Comparison of ENCODE assay signal across 1 cellular context in genomic region chr6:66930559-66931290, GRCh38.
TF ChIP-seq lines count a peak whose summit lies in the region.

No MANE protein-coding gene starts in this region.

TF ChIP-seq in SK-N-SH, 30 proteins besides CTCF, POLR2A, EP300 and RAD21 (continued from another document):
- TF ChIP-seq, protein P1, sequence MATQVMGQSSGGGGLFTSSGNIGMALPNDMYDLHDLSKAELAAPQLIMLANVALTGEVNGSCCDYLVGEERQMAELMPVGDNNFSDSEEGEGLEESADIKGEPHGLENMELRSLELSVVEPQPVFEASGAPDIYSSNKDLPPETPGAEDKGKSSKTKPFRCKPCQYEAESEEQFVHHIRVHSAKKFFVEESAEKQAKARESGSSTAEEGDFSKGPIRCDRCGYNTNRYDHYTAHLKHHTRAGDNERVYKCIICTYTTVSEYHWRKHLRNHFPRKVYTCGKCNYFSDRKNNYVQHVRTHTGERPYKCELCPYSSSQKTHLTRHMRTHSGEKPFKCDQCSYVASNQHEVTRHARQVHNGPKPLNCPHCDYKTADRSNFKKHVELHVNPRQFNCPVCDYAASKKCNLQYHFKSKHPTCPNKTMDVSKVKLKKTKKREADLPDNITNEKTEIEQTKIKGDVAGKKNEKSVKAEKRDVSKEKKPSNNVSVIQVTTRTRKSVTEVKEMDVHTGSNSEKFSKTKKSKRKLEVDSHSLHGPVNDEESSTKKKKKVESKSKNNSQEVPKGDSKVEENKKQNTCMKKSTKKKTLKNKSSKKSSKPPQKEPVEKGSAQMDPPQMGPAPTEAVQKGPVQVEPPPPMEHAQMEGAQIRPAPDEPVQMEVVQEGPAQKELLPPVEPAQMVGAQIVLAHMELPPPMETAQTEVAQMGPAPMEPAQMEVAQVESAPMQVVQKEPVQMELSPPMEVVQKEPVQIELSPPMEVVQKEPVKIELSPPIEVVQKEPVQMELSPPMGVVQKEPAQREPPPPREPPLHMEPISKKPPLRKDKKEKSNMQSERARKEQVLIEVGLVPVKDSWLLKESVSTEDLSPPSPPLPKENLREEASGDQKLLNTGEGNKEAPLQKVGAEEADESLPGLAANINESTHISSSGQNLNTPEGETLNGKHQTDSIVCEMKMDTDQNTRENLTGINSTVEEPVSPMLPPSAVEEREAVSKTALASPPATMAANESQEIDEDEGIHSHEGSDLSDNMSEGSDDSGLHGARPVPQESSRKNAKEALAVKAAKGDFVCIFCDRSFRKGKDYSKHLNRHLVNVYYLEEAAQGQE (IDR thresholded peaks at IDR 0.05; ENCODE audit: low read depth, low read length): no peak
- no peak for TF ChIP-seq RFX5 (IDR thresholded peaks at IDR 0.05; ENCODE audit: low read length)
